ENCODE assay signal across 9 cellular contexts in the genomic region with DNA sequence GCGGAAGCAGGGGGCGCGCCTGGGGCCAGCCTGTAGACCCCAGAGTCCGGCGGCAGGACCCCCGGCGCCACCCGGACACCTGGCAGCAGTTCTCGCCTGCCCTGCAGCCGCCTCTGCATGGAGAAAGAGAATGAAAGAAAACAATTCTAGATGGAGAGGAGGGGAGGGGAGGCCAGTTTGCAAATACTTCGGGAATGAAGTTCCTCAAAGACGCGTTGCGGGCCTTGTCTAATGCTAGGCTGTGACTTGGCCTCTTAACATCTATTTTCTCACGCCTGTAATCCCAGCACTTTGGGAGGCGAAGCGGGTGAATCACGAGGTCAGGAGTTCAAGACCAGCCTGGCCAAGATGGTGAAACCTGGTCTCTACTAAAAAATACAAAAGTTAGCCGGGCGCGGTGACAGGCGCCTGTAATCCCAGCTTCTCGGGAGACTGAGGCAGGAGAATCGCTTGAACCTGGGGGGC. TPM values are rescaled to one million over a fixed set of nuclear protein-coding genes. Genes with fewer than 3 reads are reported as not detected.
DNase-seq lines count a peak whose midpoint lies in the region; ATAC-seq and TF ChIP-seq lines count a peak whose summit lies in the region.
"Had no signal": no experiment of that assay in that cellular context is flagged by ENCODE, and none has a peak within 500 bp of the region (broad histone marks: within the 10 kb centered on the region; RNA-seq: fewer than 3 reads in every experiment).

No MANE protein-coding gene starts in this region.

- no peak overlapping the region for H3K27ac ChIP-seq in RWPE2 (ENCODE audit: poor library complexity, severe bottlenecking)
- H3K27ac ChIP-seq in foreskin keratinocyte, result peak overlapping the region; percentile 39
- H3K27ac ChIP-seq in psoas muscle, result no peak overlapping the region

- peak overlapping the region; percentile 12 for H3K4me3 ChIP-seq in RWPE2 (ENCODE audit: severe bottlenecking)
- H3K4me3 ChIP-seq in psoas muscle, result peak overlapping the region; percentile 47

- H3K36me3 ChIP-seq in RWPE2 (ENCODE audit: low read depth), result no peaks in the 10 kb centered on the region
- H3K36me3 ChIP-seq in psoas muscle (ENCODE audit: insufficient read depth in 1 of 2, low read depth in 1 of 2), result no peaks in the 10 kb centered on the region

- TF ChIP-seq CTCF in RWPE2 (IDR thresholded peaks at IDR 0.05; ENCODE audit: poor library complexity, severe bottlenecking) (no peak), foreskin keratinocyte (conservative IDR thresholded peaks at IDR 0.05) (no peak), psoas muscle (IDR thresholded peaks at IDR 0.05) (no peak)

- ATAC-seq in RWPE2 (ENCODE audit: low read depth), result no peak
- no peak for ATAC-seq in foreskin keratinocyte
- ATAC-seq in psoas muscle, result no peak
- ATAC-seq in HG03565 (IDR thresholded peaks at IDR 0.05; ENCODE audit: unreplicated experiment), result no peak
- ATAC-seq in GM19328 (IDR thresholded peaks at IDR 0.05; ENCODE audit: unreplicated experiment), result no peak

- H3K27me3 ChIP-seq in RWPE2 (ENCODE audit: insufficient read depth, poor library complexity, severe bottlenecking), result peaks cover 43% of the 10 kb centered on the region
- H3K27me3 ChIP-seq in foreskin keratinocyte, result peaks cover 72% of the 10 kb centered on the region
- H3K27me3 ChIP-seq in psoas muscle (ENCODE audit: insufficient read depth in 3 of 3, low read length in 2 of 3), result peaks cover 0 to 98% (median 27%) of the 10 kb centered on the region in 3 donors

- intact Hi-C loops in psoas muscle (cut with DNase I), result no loop called here

- 4 to 8% (median 7%) methylated on average over 24 of the region's 24 CpGs for WGBS in psoas muscle, 3 donors

- DNase-seq in EL, result peak; percentile 13
- no peak for DNase-seq in RWPE2 (ENCODE audit: low spot score)
- no peak for DNase-seq in foreskin keratinocyte
- no peak for DNase-seq in psoas muscle
- DNase-seq in nucleus accumbens (lab: John Stamatoyannopoulos, UW), result no peak
- DNase-seq in putamen (ENCODE audit: low spot score), result no peak
- DNase-seq: stimulated activated CD4-positive, alpha-beta T cell treated with anti-CD3 and anti-CD28 coated beads, Interleukin-4, amount 100 ng/mL, for 1 hour had no signal

- H3K4me1 ChIP-seq in RWPE2 (ENCODE audit: insufficient read depth, poor library complexity, severe bottlenecking), result peaks cover 2% of the 10 kb centered on the region
- no peaks in the 10 kb centered on the region for H3K4me1 ChIP-seq in foreskin keratinocyte
- H3K4me1 ChIP-seq in psoas muscle, result peaks cover 10% of the 10 kb centered on the region

- H3K9me3 ChIP-seq in RWPE2 (ENCODE audit: severe bottlenecking) (no peaks in the 10 kb centered on the region), psoas muscle (no peaks in the 10 kb centered on the region)

RNA-seq across cellular contexts. Expression of a gene that starts 2.1 kb away (rescaled TPM):
- total RNA-seq in foreskin keratinocyte, result 0.65 and 1.8 TPM in 2 replicates
- 1.2 and 2.3 TPM in 2 replicates for polyA plus RNA-seq in foreskin keratinocyte
- total RNA-seq in psoas muscle, result 1 to 10 TPM in 2 of 4 donors, not detected in 2; 1.8 to 6.0 TPM
- polyA plus RNA-seq in psoas muscle, result not detected
